ENCODE assay signal across 19 cellular contexts in genomic region chr5:100950975-100951374, GRCh38.
"Had no signal": no experiment of that assay in that cellular context is flagged by ENCODE, and none has a peak within 500 bp of the region (broad histone marks: within the 10 kb centered on the region; RNA-seq: fewer than 3 reads in every experiment).

No MANE protein-coding gene starts in this region.

- ATAC-seq: activated T-helper 17 cell treated with anti-CD3 and anti-CD28 coated beads, Interleukin-2, amount 50 U/mL, for 72 hours; pancreas had no signal

- H3K36me3 ChIP-seq: adrenal gland, colonic mucosa, esophagus squamous epithelium, pancreas, stomach, thyroid gland, uterus had no signal

- H3K9me3 ChIP-seq: adrenal gland, colonic mucosa, pancreas, thyroid gland, uterus had no signal

- DNase-seq: activated CD4-positive, alpha-beta T cell treated with anti-CD3 and anti-CD28 coated beads, Interleukin-2, amount 10 ng/mL, durations not matched to agents 7 days and 5 days; activated CD4-positive, CD25-positive, alpha-beta regulatory T cell; activated CD8-positive, alpha-beta memory T cell treated with anti-CD3 and anti-CD28 coated beads for 24 hours; activated naive CD4-positive, alpha-beta T cell treated with anti-CD3 and anti-CD28 coated beads, Interleukin-2, amount 10 ng/mL, durations not matched to agents 7 days and 5 days; caudate nucleus; colonic mucosa; esophagus squamous epithelium; foreskin fibroblast; immature natural killer cell; left cardiac atrium; pancreas; retina; stimulated activated CD4-positive, alpha-beta T cell treated with anti-CD3 and anti-CD28 coated beads, Interleukin-15, amount 100 ng/mL, for 24 hours; stimulated activated CD4-positive, alpha-beta T cell treated with anti-CD3 and anti-CD28 coated beads, Interleukin-4, amount 100 ng/mL, for 24 hours; stomach; thyroid gland; uterus had no signal

- H3K4me1 ChIP-seq: adrenal gland, colonic mucosa, esophagus squamous epithelium, pancreas, stomach, thyroid gland, uterus had no signal

- H3K4me3 ChIP-seq: adrenal gland, colonic mucosa, esophagus squamous epithelium, pancreas, stomach, thyroid gland, uterus had no signal

- H3K27ac ChIP-seq: adrenal gland, colonic mucosa, esophagus squamous epithelium, pancreas, stomach, thyroid gland, uterus had no signal

- H3K27me3 ChIP-seq: adrenal gland, colonic mucosa, esophagus squamous epithelium, pancreas, stomach, thyroid gland, uterus had no signal
